Comparison of ENCODE assay signal across 15 cellular contexts in the genomic region with DNA sequence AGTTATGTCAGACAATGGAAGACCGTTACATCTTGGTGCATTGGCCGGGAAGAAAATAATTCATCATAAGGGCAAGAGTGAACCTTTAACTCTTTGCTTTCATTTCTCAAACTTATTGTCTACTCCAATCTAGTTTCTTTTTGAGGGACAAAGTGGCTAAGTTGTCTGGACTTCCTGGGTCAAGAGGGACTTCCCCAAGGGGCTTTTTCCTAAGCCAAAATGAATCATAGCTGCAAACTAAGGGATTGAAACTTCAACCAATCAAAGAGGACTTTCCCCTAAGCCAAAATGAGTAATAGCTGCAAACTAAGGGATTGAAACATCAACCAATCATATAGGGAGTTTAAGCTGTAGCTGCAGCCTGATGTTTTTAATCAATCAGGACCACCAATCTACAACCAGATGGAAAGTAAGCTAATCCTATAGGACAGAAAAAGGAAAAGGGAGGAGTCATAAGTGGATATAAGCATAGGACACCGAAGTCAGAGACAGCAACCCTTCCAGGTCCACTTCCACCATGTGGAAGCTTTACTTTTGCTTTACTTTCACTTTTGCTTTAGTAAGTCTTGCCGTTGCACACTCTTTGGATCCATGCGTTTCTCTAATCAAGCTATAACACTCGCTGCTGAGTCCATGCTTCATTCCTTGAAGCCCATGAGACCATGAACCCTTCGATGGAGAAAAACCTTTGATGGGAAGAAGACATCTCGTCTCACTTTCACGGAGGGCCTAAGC.
DNase-seq lines count a peak whose midpoint lies in the region; ATAC-seq and TF ChIP-seq lines count a peak whose summit lies in the region.
"Had no signal": no experiment of that assay in that cellular context is flagged by ENCODE, and none has a peak within 500 bp of the region (broad histone marks: within the 10 kb centered on the region; RNA-seq: fewer than 3 reads in every experiment).

No MANE protein-coding gene starts in this region.

- no peak overlapping the region for H3K4me2 ChIP-seq in osteoblast (ENCODE audit: insufficient read depth, low read length)

- peaks cover 0 to 6% of the 10 kb centered on the region in 2 donors for H3K4me1 Mint-ChIP-seq in natural killer cell treated with Interleukin-12 subunit alpha and Interleukin-12 subunit beta and Interleukin-15 and Interleukin-18, amount 100 ng/mL, for 72 hours (ENCODE audit: low read depth in 2 of 2)
- H3K4me1 Mint-ChIP-seq in natural killer cell: no peaks in the 10 kb centered on the region
- peaks cover 11% of the 10 kb centered on the region for H3K4me1 Mint-ChIP-seq in activated T-helper 1 cell treated with anti-CD3 and anti-CD28 coated beads, Interleukin-12 subunit alpha, Interleukin-12 subunit beta, Interleukin-2, Interleukin-4 antibody, amounts not matched to agents 30 ng/mL and 10 ng/mL and 1 ng/mL, durations not matched to agents 14 hours and 24 hours and 36 hours (ENCODE audit: low read depth)
- H3K4me1 Mint-ChIP-seq: endodermal cell had no signal

- H3K27me3 ChIP-seq in osteoblast (ENCODE audit: insufficient read depth, low read length): no peaks in the 10 kb centered on the region
- H3K27me3 ChIP-seq: right lobe of liver had no signal

- no peaks in the 10 kb centered on the region for H3K27me3 Mint-ChIP-seq in natural killer cell treated with Interleukin-12 subunit alpha and Interleukin-12 subunit beta and Interleukin-15 and Interleukin-18, amount 100 ng/mL, for 72 hours
- no peaks in the 10 kb centered on the region for H3K27me3 Mint-ChIP-seq in natural killer cell (ENCODE audit: low read depth in 2 of 2)
- no peaks in the 10 kb centered on the region for H3K27me3 Mint-ChIP-seq in activated T-helper 1 cell treated with anti-CD3 and anti-CD28 coated beads, Interleukin-12 subunit alpha, Interleukin-12 subunit beta, Interleukin-2, Interleukin-4 antibody, amounts not matched to agents 30 ng/mL and 10 ng/mL and 1 ng/mL, durations not matched to agents 14 hours and 24 hours and 36 hours (ENCODE audit: insufficient read depth)
- H3K27me3 Mint-ChIP-seq: activated B cell treated with CpG ODN at 0.5 μM for 24 hours had no signal

- H3K79me2 ChIP-seq in osteoblast (ENCODE audit: insufficient read depth, low read length): no peaks in the 10 kb centered on the region

- H4K20me1 ChIP-seq in osteoblast (ENCODE audit: insufficient read depth, low read length): no peaks in the 10 kb centered on the region

- H3K9me3 ChIP-seq in osteoblast (ENCODE audit: low read depth, low read length): no peaks in the 10 kb centered on the region
- H3K9me3 ChIP-seq: Caco-2, right lobe of liver had no signal

- H2AFZ ChIP-seq in osteoblast (ENCODE audit: low read length): no peak overlapping the region

- H3K4me1 ChIP-seq in osteoblast (ENCODE audit: insufficient read depth, low read length): no peaks in the 10 kb centered on the region
- H3K4me1 ChIP-seq: Caco-2, right lobe of liver had no signal

- no peak for ATAC-seq in natural killer cell treated with Interleukin-12 subunit alpha and Interleukin-12 subunit beta and Interleukin-15 and Interleukin-18, amount 100 ng/mL, for 72 hours
- ATAC-seq in natural killer cell (no peak), HG03159 (IDR thresholded peaks at IDR 0.05; ENCODE audit: unreplicated experiment) (no peak)

- no peak overlapping the region for H3K27ac ChIP-seq in osteoblast (ENCODE audit: low read depth, low read length)
- H3K27ac ChIP-seq: right lobe of liver had no signal

- no peak overlapping the region for H3K4me3 ChIP-seq in osteoblast (ENCODE audit: insufficient read depth, low read length)
- H3K4me3 ChIP-seq: right lobe of liver had no signal

- TF ChIP-seq CTCF in natural killer cell (IDR thresholded peaks at IDR 0.05) (no peak), osteoblast (IDR thresholded peaks at IDR 0.05; ENCODE audit: extremely low read depth, low read depth, low read length) (no peak)

- no peak for DNase-seq in natural killer cell treated with Interleukin-12 subunit alpha and Interleukin-12 subunit beta and Interleukin-15 and Interleukin-18, amount 100 ng/mL, for 72 hours (ENCODE audit: low spot score)
- DNase-seq in natural killer cell: no peak
- DNase-seq in HT1080 (ENCODE audit: low read depth): peak; percentile 54
- no peak for DNase-seq in activated T-helper 1 cell treated with anti-CD3 and anti-CD28 coated beads, Interleukin-12 subunit alpha, Interleukin-12 subunit beta, Interleukin-2, Interleukin-4 antibody, amounts not matched to agents 30 ng/mL and 10 ng/mL and 1 ng/mL, durations not matched to agents 14 hours and 24 hours and 36 hours (ENCODE audit: low spot score)
- no peak for DNase-seq in NCI-H2227 (lab: John Stamatoyannopoulos, UW; ENCODE audit: unreplicated experiment)
- DNase-seq in osteoblast (ENCODE audit: insufficient read length, low spot score, missing footprints): no peak
- no peak for DNase-seq in NCI-H1105 treated with DMSO at 0.1 percent for 48 hours (lab: John Stamatoyannopoulos, UW)
- DNase-seq: activated B cell treated with CpG ODN at 0.5 μM for 24 hours, activated gamma-delta T cell treated with Interleukin-2 at 50 U/mL for 16 hours, Caco-2, endodermal cell, midbrain, NCI-H1048, right lobe of liver had no signal

- peak overlapping the region in 1 of 2 donors; percentile 23 for H3K27ac Mint-ChIP-seq in natural killer cell treated with Interleukin-12 subunit alpha and Interleukin-12 subunit beta and Interleukin-15 and Interleukin-18, amount 100 ng/mL, for 72 hours
- H3K27ac Mint-ChIP-seq in natural killer cell: no peak overlapping the region
- H3K27ac Mint-ChIP-seq in activated T-helper 1 cell treated with anti-CD3 and anti-CD28 coated beads, Interleukin-12 subunit alpha, Interleukin-12 subunit beta, Interleukin-2, Interleukin-4 antibody, amounts not matched to agents 30 ng/mL and 10 ng/mL and 1 ng/mL, durations not matched to agents 14 hours and 24 hours and 36 hours: peak overlapping the region; percentile 40
- H3K27ac Mint-ChIP-seq: activated B cell treated with CpG ODN at 0.5 μM for 24 hours, endodermal cell had no signal

- intact Hi-C loops in natural killer cell (cut with micrococcal nuclease): no loop called here
- intact Hi-C loops in activated T-helper 1 cell treated with anti-CD3 and anti-CD28 coated beads, Interleukin-12 subunit alpha, Interleukin-12 subunit beta, Interleukin-2, Interleukin-4 antibody, amounts not matched to agents 30 ng/mL and 10 ng/mL and 1 ng/mL, durations not matched to agents 14 hours and 24 hours and 36 hours (cut with micrococcal nuclease): loop anchor here (5.0 kb wide), 1 partner anchor 75 kb away; no protein-coding TSS in a partner anchor

- H3K4me3 Mint-ChIP-seq in natural killer cell treated with Interleukin-12 subunit alpha and Interleukin-12 subunit beta and Interleukin-15 and Interleukin-18, amount 100 ng/mL, for 72 hours: peak overlapping the region; percentile 38
- no peak overlapping the region for H3K4me3 Mint-ChIP-seq in natural killer cell
- H3K4me3 Mint-ChIP-seq in activated T-helper 1 cell treated with anti-CD3 and anti-CD28 coated beads, Interleukin-12 subunit alpha, Interleukin-12 subunit beta, Interleukin-2, Interleukin-4 antibody, amounts not matched to agents 30 ng/mL and 10 ng/mL and 1 ng/mL, durations not matched to agents 14 hours and 24 hours and 36 hours: no peak overlapping the region
- H3K4me3 Mint-ChIP-seq: activated B cell treated with CpG ODN at 0.5 μM for 24 hours, endodermal cell had no signal

- no peaks in the 10 kb centered on the region for H3K36me3 Mint-ChIP-seq in natural killer cell treated with Interleukin-12 subunit alpha and Interleukin-12 subunit beta and Interleukin-15 and Interleukin-18, amount 100 ng/mL, for 72 hours
- no peaks in the 10 kb centered on the region for H3K36me3 Mint-ChIP-seq in natural killer cell
- H3K36me3 Mint-ChIP-seq in activated T-helper 1 cell treated with anti-CD3 and anti-CD28 coated beads, Interleukin-12 subunit alpha, Interleukin-12 subunit beta, Interleukin-2, Interleukin-4 antibody, amounts not matched to agents 30 ng/mL and 10 ng/mL and 1 ng/mL, durations not matched to agents 14 hours and 24 hours and 36 hours (ENCODE audit: low read depth): no peaks in the 10 kb centered on the region

- no peaks in the 10 kb centered on the region for H3K36me3 ChIP-seq in osteoblast (ENCODE audit: insufficient read depth, low read length)
- H3K36me3 ChIP-seq: right lobe of liver had no signal

- H3K9me3 Mint-ChIP-seq in natural killer cell treated with Interleukin-12 subunit alpha and Interleukin-12 subunit beta and Interleukin-15 and Interleukin-18, amount 100 ng/mL, for 72 hours: no peaks in the 10 kb centered on the region
- H3K9me3 Mint-ChIP-seq in natural killer cell: no peaks in the 10 kb centered on the region
- no peaks in the 10 kb centered on the region for H3K9me3 Mint-ChIP-seq in activated T-helper 1 cell treated with anti-CD3 and anti-CD28 coated beads, Interleukin-12 subunit alpha, Interleukin-12 subunit beta, Interleukin-2, Interleukin-4 antibody, amounts not matched to agents 30 ng/mL and 10 ng/mL and 1 ng/mL, durations not matched to agents 14 hours and 24 hours and 36 hours
- H3K9me3 Mint-ChIP-seq: endodermal cell had no signal
